Comparison of ENCODE assay signal across 24 cellular contexts in genomic region chr13:23767806-23768205, GRCh38.
"Had no signal": no experiment of that assay in that cellular context is flagged by ENCODE, and none has a peak within 500 bp of the region (broad histone marks: within the 10 kb centered on the region; RNA-seq: fewer than 3 reads in every experiment).

No MANE protein-coding gene starts in this region.

- ATAC-seq: heart left ventricle, left colon, left ventricle myocardium superior had no signal

- H3K36me3 ChIP-seq: esophagus squamous epithelium, heart left ventricle, ovary, right atrium auricular region, sigmoid colon, stomach, thoracic aorta had no signal

- FAIRE-seq: urothelium cell line had no signal

- H3K27ac Mint-ChIP-seq: type B pancreatic cell had no signal

- H3K4me1 ChIP-seq: sigmoid colon, stomach had no signal

- H3K9me3 Mint-ChIP-seq: type B pancreatic cell had no signal

- H3K27ac ChIP-seq: dorsolateral prefrontal cortex, epithelial cell of prostate, esophagus squamous epithelium, heart left ventricle, ovary, right atrium auricular region, sigmoid colon, skin epidermis, stomach, thoracic aorta had no signal

- H3K4me3 ChIP-seq: dorsolateral prefrontal cortex, esophagus squamous epithelium, heart left ventricle, lung, ovary, right atrium auricular region, sigmoid colon, skin epidermis, stomach, thoracic aorta had no signal

- H3K4me3 Mint-ChIP-seq: type B pancreatic cell had no signal

- DNase-seq: cortex of kidney; dorsolateral prefrontal cortex; effector CD8-positive, alpha-beta T cell; esophagus squamous epithelium; foreskin fibroblast; heart left ventricle; hippocampal formation; left colon; left ventricle myocardium superior; mesenchymal stem cell; midbrain; nucleus accumbens; ovary; sigmoid colon; stimulated activated naive CD4-positive, alpha-beta T cell; stomach; substantia nigra had no signal

- H3K27me3 ChIP-seq: dorsolateral prefrontal cortex, esophagus squamous epithelium, heart left ventricle, ovary, right atrium auricular region, sigmoid colon, stomach had no signal

- H3K27me3 Mint-ChIP-seq: type B pancreatic cell had no signal

- H3K9me3 ChIP-seq: esophagus squamous epithelium, heart left ventricle, ovary, right atrium auricular region, sigmoid colon, stomach, thoracic aorta had no signal
